ENCODE assay signal across 29 cellular contexts in the genomic region with DNA sequence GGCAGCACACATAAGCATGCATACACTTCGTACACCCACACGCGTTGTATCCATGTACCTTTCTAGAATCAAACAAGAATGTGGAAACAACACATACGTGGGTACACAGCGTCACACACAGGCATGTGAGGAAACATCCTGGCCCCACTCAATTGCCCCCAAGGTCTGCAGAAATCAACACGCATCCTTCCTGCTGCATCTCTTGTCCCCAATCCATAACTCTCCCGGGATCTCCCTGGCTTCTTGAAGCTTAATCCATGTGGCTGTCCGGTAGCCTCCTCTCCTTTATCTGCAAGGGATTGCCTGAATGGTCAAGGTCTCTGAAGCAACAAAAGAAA. TPM values are rescaled to one million over a fixed set of nuclear protein-coding genes. Genes with fewer than 3 reads are reported as not detected.
DNase-seq lines count a peak whose midpoint lies in the region; ATAC-seq and TF ChIP-seq lines count a peak whose summit lies in the region.
"Had no signal": no experiment of that assay in that cellular context is flagged by ENCODE, and none has a peak within 500 bp of the region (broad histone marks: within the 10 kb centered on the region; RNA-seq: fewer than 3 reads in every experiment).

No MANE protein-coding gene starts in this region.

- WGBS in H9 (ENCODE audit: extremely low coverage, insufficient read length, low lambda C conversion rate) = no CpG with 5 or more reads among the region's 8 CpGs

- H3K9ac ChIP-seq in H9 (ENCODE audit: extremely low read depth, insufficient read length, low read length) = no peak overlapping the region

- no peaks in the 10 kb centered on the region for H3K79me1 ChIP-seq in H9 (ENCODE audit: insufficient read depth, low read depth, low read length, poor library complexity, severe bottlenecking)

- no peak overlapping the region for H2BK5ac ChIP-seq in H9 (ENCODE audit: insufficient read length, low read length)

- no peaks in the 10 kb centered on the region for H3K9me3 ChIP-seq in H9 (ENCODE audit: control insufficient read depth, low read depth, low read length)
- H3K9me3 ChIP-seq: gastrocnemius medialis, HAP-1, left ventricle myocardium inferior, psoas muscle had no signal

- no peak overlapping the region for H3T11ph ChIP-seq in H9 (ENCODE audit: low read length)

- peaks cover 4% of the 10 kb centered on the region for H3K23me2 ChIP-seq in H9 (ENCODE audit: insufficient read length, low read depth, low read length, poor library complexity, severe bottlenecking)

- peaks cover 81% of the 10 kb centered on the region for H3K27me3 Mint-ChIP-seq in T-helper 1 cell treated with Interleukin-12 subunit alpha and Interleukin-12 subunit beta and Interleukin-4 antibody, amounts not matched to agents 30 μg/mL and 1 μg/mL, for 36 hours (ENCODE audit: low read depth)
- H3K27me3 Mint-ChIP-seq in H9 (ENCODE audit: low read depth) = peaks cover 100% of the 10 kb centered on the region
- H3K27me3 Mint-ChIP-seq in activated T-helper 2 cell treated with anti-CD3 and anti-CD28 coated beads, Interferon-gamma antibody, Interleukin-2, Interleukin-4, amounts not matched to agents 10 μg/mL and 5 μg/mL and 100 μg/mL, durations not matched to agents 14 hours and 24 hours and 36 hours (ENCODE audit: low read depth) = peaks cover 86% of the 10 kb centered on the region
- H3K27me3 Mint-ChIP-seq in nephron progenitor cell (ENCODE audit: low read depth, poor library complexity) = peaks cover 98% of the 10 kb centered on the region

- H4K8ac ChIP-seq in H9 (replicated peaks; ENCODE audit: insufficient read length, low read depth, low read length) = no peak overlapping the region

- peaks cover 96% of the 10 kb centered on the region for H3K27me3 ChIP-seq in H9 (ENCODE audit: insufficient read depth, low read length)
- H3K27me3 ChIP-seq: gastrocnemius medialis had no signal

- H3K4me3 Mint-ChIP-seq in T-helper 1 cell treated with Interleukin-12 subunit alpha and Interleukin-12 subunit beta and Interleukin-4 antibody, amounts not matched to agents 30 μg/mL and 1 μg/mL, for 36 hours = peak overlapping the region; percentile 1
- peak overlapping the region in 1 of 2 experiments; percentile 44; a peak in 1 of 5 replicates for H3K4me3 Mint-ChIP-seq in H9
- no peak overlapping the region for H3K4me3 Mint-ChIP-seq in activated T-helper 2 cell treated with anti-CD3 and anti-CD28 coated beads, Interferon-gamma antibody, Interleukin-2, Interleukin-4, amounts not matched to agents 10 μg/mL and 5 μg/mL and 100 μg/mL, durations not matched to agents 14 hours and 24 hours and 36 hours (ENCODE audit: low read depth)
- peak overlapping the region; percentile 64 for H3K4me3 Mint-ChIP-seq in nephron progenitor cell
- H3K4me3 Mint-ChIP-seq: dendritic cell treated with granulocyte-macrophage colony-stimulating factor and Interleukin-4, amounts not matched to agents 40 ng/mL and 50 ng/mL, for 4 days; stimulated activated memory B cell treated with anti-CD40 and anti-IgM and Interleukin-4, amounts not matched to agents 10 μg/mL and 1 μg/mL and 100 μg/mL, for 72 hours had no signal

- H3K4me1 ChIP-seq in H9 (ENCODE audit: insufficient read depth, low read length) = no peaks in the 10 kb centered on the region; the same call in 1 of the 2 replicates
- H3K4me1 ChIP-seq: gastrocnemius medialis, HAP-1, psoas muscle had no signal

- no peak overlapping the region for H3K27ac ChIP-seq in H9 (ENCODE audit: insufficient read length, low read depth, low read length)
- H3K27ac ChIP-seq: 22Rv1, C4-2B, gastrocnemius medialis, left ventricle myocardium inferior, psoas muscle, RWPE1, SK-N-MC had no signal

- no peak for ATAC-seq in HG02678 (IDR thresholded peaks at IDR 0.05; ENCODE audit: unreplicated experiment)
- ATAC-seq: gastrocnemius medialis; psoas muscle; stimulated activated memory B cell treated with anti-CD40 and anti-IgM and Interleukin-4, amounts not matched to agents 10 μg/mL and 1 μg/mL and 100 μg/mL, for 72 hours had no signal

- no peak overlapping the region for H3K18ac ChIP-seq in H9 (ENCODE audit: insufficient read length, low read depth, low read length)

- DNase-seq in T-helper 1 cell (no peak), H9 (no peak), nephron progenitor cell (no peak), iPS-NIHi11 (ENCODE audit: low spot score) (no peak), anterior cingulate cortex (lab: John Stamatoyannopoulos, UW) (no peak)
- DNase-seq in activated T-helper 2 cell treated with anti-CD3 and anti-CD28 coated beads, Interferon-gamma antibody, Interleukin-2, Interleukin-4, amounts not matched to agents 10 μg/mL and 5 μg/mL and 100 μg/mL, durations not matched to agents 14 hours and 24 hours and 36 hours (ENCODE audit: low spot score) = no peak
- DNase-seq: activated CD4-positive, alpha-beta T cell treated with anti-CD3 and anti-CD28 coated beads, Interleukin-2, amount 50 U/mL, for 4 hours; activated effector memory CD4-positive, alpha-beta T cell treated with anti-CD3 and anti-CD28 coated beads, Interleukin-2, amount 50 U/mL, for 16 hours; central memory CD4-positive, alpha-beta T cell; DND-41; gastrocnemius medialis; hypothalamus; left ventricle myocardium inferior; NCI-H1436; NCI-H2107; NCI-H774; nucleus accumbens; psoas muscle; stimulated activated CD4-positive, alpha-beta T cell treated with anti-CD3 and anti-CD28 coated beads, Interleukin-4, amount 100 ng/mL, for 4 hours; T1000 had no signal

- no peak overlapping the region for H2BK20ac ChIP-seq in H9 (ENCODE audit: low read depth, low read length, poor library complexity, severe bottlenecking)

- no peaks in the 10 kb centered on the region for H3K79me2 ChIP-seq in H9 (ENCODE audit: insufficient read depth, low read length)

- H2AFZ ChIP-seq in H9 (ENCODE audit: low read length) = no peak overlapping the region

- H2BK12ac ChIP-seq in H9 (ENCODE audit: insufficient read length, low read depth, low read length) = no peak overlapping the region

- H3K4ac ChIP-seq in H9 (ENCODE audit: low read depth, low read length) = no peak overlapping the region

- peak overlapping the region; percentile 18 for H3K4me2 ChIP-seq in H9 (ENCODE audit: insufficient read depth, insufficient read length, low read length)

- peaks cover 7% of the 10 kb centered on the region for H3K36me3 Mint-ChIP-seq in T-helper 1 cell treated with Interleukin-12 subunit alpha and Interleukin-12 subunit beta and Interleukin-4 antibody, amounts not matched to agents 30 μg/mL and 1 μg/mL, for 36 hours (ENCODE audit: low read depth)
- H3K36me3 Mint-ChIP-seq in H9 (ENCODE audit: insufficient read depth in 1 of 3, low read depth in 3 of 3) (peaks cover 0 to 3% (median 2%) of the 10 kb centered on the region in 3 experiments; a peak in 1 of 7 replicates), nephron progenitor cell (ENCODE audit: low read depth) (no peaks in the 10 kb centered on the region)
- peaks cover 5% of the 10 kb centered on the region for H3K36me3 Mint-ChIP-seq in activated T-helper 2 cell treated with anti-CD3 and anti-CD28 coated beads, Interferon-gamma antibody, Interleukin-2, Interleukin-4, amounts not matched to agents 10 μg/mL and 5 μg/mL and 100 μg/mL, durations not matched to agents 14 hours and 24 hours and 36 hours (ENCODE audit: low read depth)
- H3K36me3 Mint-ChIP-seq: stimulated activated memory B cell treated with anti-CD40 and anti-IgM and Interleukin-4, amounts not matched to agents 10 μg/mL and 1 μg/mL and 100 μg/mL, for 72 hours had no signal

- intact Hi-C loops in activated T-helper 2 cell treated with anti-CD3 and anti-CD28 coated beads, Interferon-gamma antibody, Interleukin-2, Interleukin-4, amounts not matched to agents 10 μg/mL and 5 μg/mL and 100 μg/mL, durations not matched to agents 14 hours and 24 hours and 36 hours (cut with micrococcal nuclease) = no loop called here

- peaks cover 9% of the 10 kb centered on the region for H3K9me3 Mint-ChIP-seq in T-helper 1 cell treated with Interleukin-12 subunit alpha and Interleukin-12 subunit beta and Interleukin-4 antibody, amounts not matched to agents 30 μg/mL and 1 μg/mL, for 36 hours
- peaks cover 2 to 7% of the 10 kb centered on the region in 2 experiments; a peak in 3 of 5 replicates for H3K9me3 Mint-ChIP-seq in H9
- H3K9me3 Mint-ChIP-seq in activated T-helper 2 cell treated with anti-CD3 and anti-CD28 coated beads, Interferon-gamma antibody, Interleukin-2, Interleukin-4, amounts not matched to agents 10 μg/mL and 5 μg/mL and 100 μg/mL, durations not matched to agents 14 hours and 24 hours and 36 hours = no peaks in the 10 kb centered on the region
- H3K9me3 Mint-ChIP-seq in nephron progenitor cell = peaks cover 5% of the 10 kb centered on the region
- H3K9me3 Mint-ChIP-seq: dendritic cell treated with granulocyte-macrophage colony-stimulating factor and Interleukin-4, amounts not matched to agents 40 ng/mL and 50 ng/mL, for 4 days had no signal

- no peaks in the 10 kb centered on the region for H4K20me1 ChIP-seq in H9 (ENCODE audit: control insufficient read depth, insufficient read depth, insufficient read length)

- TF ChIP-seq CTCF in H9 (conservative IDR thresholded peaks at IDR 0.05) (no peak), nephron progenitor cell (IDR thresholded peaks at IDR 0.05) (no peak)

- no peak overlapping the region for H4K5ac ChIP-seq in H9 (ENCODE audit: insufficient read length, low read depth, low read length)

- H3K56ac ChIP-seq in H9 (ENCODE audit: insufficient read length, low read depth, low read length) = no peak overlapping the region

- no peak overlapping the region for H4K91ac ChIP-seq in H9 (ENCODE audit: insufficient read length, low read depth, low read length)

- H2AK5ac ChIP-seq in H9 (ENCODE audit: insufficient read length, low read length) = no peak overlapping the region

- no peak overlapping the region for H2BK120ac ChIP-seq in H9 (ENCODE audit: low read depth, low read length, poor library complexity, severe bottlenecking)

- H3K27ac Mint-ChIP-seq in T-helper 1 cell treated with Interleukin-12 subunit alpha and Interleukin-12 subunit beta and Interleukin-4 antibody, amounts not matched to agents 30 μg/mL and 1 μg/mL, for 36 hours = peak overlapping the region; percentile 71
- H3K27ac Mint-ChIP-seq in H9 = no peak overlapping the region
- H3K27ac Mint-ChIP-seq in activated T-helper 2 cell treated with anti-CD3 and anti-CD28 coated beads, Interferon-gamma antibody, Interleukin-2, Interleukin-4, amounts not matched to agents 10 μg/mL and 5 μg/mL and 100 μg/mL, durations not matched to agents 14 hours and 24 hours and 36 hours = peak overlapping the region; percentile 52
- no peak overlapping the region for H3K27ac Mint-ChIP-seq in nephron progenitor cell
- H3K27ac Mint-ChIP-seq: dendritic cell treated with granulocyte-macrophage colony-stimulating factor and Interleukin-4, amounts not matched to agents 40 ng/mL and 50 ng/mL, for 4 days; stimulated activated memory B cell treated with anti-CD40 and anti-IgM and Interleukin-4, amounts not matched to agents 10 μg/mL and 1 μg/mL and 100 μg/mL, for 72 hours had no signal

- no peak overlapping the region for H2BK15ac ChIP-seq in H9 (ENCODE audit: low read depth, low read length)

- no peaks in the 10 kb centered on the region for H3K4me1 Mint-ChIP-seq in T-helper 1 cell treated with Interleukin-12 subunit alpha and Interleukin-12 subunit beta and Interleukin-4 antibody, amounts not matched to agents 30 μg/mL and 1 μg/mL, for 36 hours (ENCODE audit: low read depth)
- peaks cover 25 to 43% of the 10 kb centered on the region in 2 experiments for H3K4me1 Mint-ChIP-seq in H9
- peaks cover 2% of the 10 kb centered on the region for H3K4me1 Mint-ChIP-seq in activated T-helper 2 cell treated with anti-CD3 and anti-CD28 coated beads, Interferon-gamma antibody, Interleukin-2, Interleukin-4, amounts not matched to agents 10 μg/mL and 5 μg/mL and 100 μg/mL, durations not matched to agents 14 hours and 24 hours and 36 hours (ENCODE audit: low read depth)
- H3K4me1 Mint-ChIP-seq in nephron progenitor cell = peaks cover 57% of the 10 kb centered on the region

- no peak overlapping the region for H3K23ac ChIP-seq in H9 (ENCODE audit: insufficient read length, low read depth, low read length)

- H3K14ac ChIP-seq in H9 (ENCODE audit: insufficient read depth, low read length) = no peak overlapping the region

RNA-seq across cellular contexts. Expression of gene TBX15, which starts 5.5 kb away (rescaled TPM):
- total RNA-seq in H9 (2021) = 0.07 TPM in 1 of 2 replicates, not detected in the other
- not detected in 2 replicates for total RNA-seq in activated T-helper 2 cell treated with anti-CD3 and anti-CD28 coated beads, Interferon-gamma antibody, Interleukin-2, Interleukin-4, amounts not matched to agents 10 μg/mL and 5 μg/mL and 100 μg/mL, durations not matched to agents 14 hours and 24 hours and 36 hours

Comparison
In these comparisons a context has a peak if more than half of its experiments do, and no peak if none do; other contexts are left out.
1. H3K27ac Mint-ChIP-seq: peak in T-helper 1 cell treated with Interleukin-12 subunit alpha and Interleukin-12 subunit beta and Interleukin-4 antibody, amounts not matched to agents 30 μg/mL and 1 μg/mL, for 36 hours (single experiment) and activated T-helper 2 cell treated with anti-CD3 and anti-CD28 coated beads, Interferon-gamma antibody, Interleukin-2, Interleukin-4, amounts not matched to agents 10 μg/mL and 5 μg/mL and 100 μg/mL, durations not matched to agents 14 hours and 24 hours and 36 hours (single experiment); none in H9 (0 of 3) and nephron progenitor cell (single experiment).